23 cellular contexts compared by ENCODE assay signal in genomic region chr10:130902471-130902870, GRCh38.
"Had no signal": no experiment of that assay in that cellular context is flagged by ENCODE, and none has a peak within 500 bp of the region (broad histone marks: within the 10 kb centered on the region; RNA-seq: fewer than 3 reads in every experiment).

No MANE protein-coding gene starts in this region.

- H3K4me1 ChIP-seq: colonic mucosa, esophagus muscularis mucosa, foreskin keratinocyte, gastroesophageal sphincter, heart left ventricle, left lung, lower lobe of right lung had no signal

- H3K27me3 Mint-ChIP-seq: dendritic cell treated with granulocyte-macrophage colony-stimulating factor and Interleukin-4, amounts not matched to agents 40 ng/mL and 50 ng/mL, for 4 days; effector memory CD8-positive, alpha-beta T cell; naive B cell had no signal

- H3K4me2 ChIP-seq: hepatocyte had no signal

- DNase-seq: colonic mucosa; cortex of kidney; effector CD8-positive, alpha-beta T cell; effector memory CD8-positive, alpha-beta T cell; foreskin keratinocyte; heart left ventricle; hypothalamus; immature natural killer cell; left cardiac atrium; left lung; left ventricle myocardium superior; lower lobe of right lung; mesenchymal stem cell; mucosa of descending colon; naive B cell had no signal

- H3K4me3 Mint-ChIP-seq: dendritic cell treated with granulocyte-macrophage colony-stimulating factor and Interleukin-4, amounts not matched to agents 40 ng/mL and 50 ng/mL, for 4 days; effector memory CD8-positive, alpha-beta T cell; immature natural killer cell; mesothelial cell of epicardium; naive B cell had no signal

- ATAC-seq: effector memory CD8-positive, alpha-beta T cell; foreskin keratinocyte; gastroesophageal sphincter; heart left ventricle; left cardiac atrium; left lung; left ventricle myocardium superior; lower lobe of right lung; mucosa of descending colon had no signal

- H3K9me3 ChIP-seq: colonic mucosa, esophagus muscularis mucosa, gastroesophageal sphincter, heart left ventricle, left lung, lower lobe of right lung had no signal

- H3K4me1 Mint-ChIP-seq: immature natural killer cell, mesothelial cell of epicardium, naive B cell had no signal

- H3K4me3 ChIP-seq: colonic mucosa, esophagus muscularis mucosa, gastroesophageal sphincter, heart left ventricle, hepatocyte, left lung, lower lobe of right lung, mucosa of descending colon had no signal

- H3K36me3 Mint-ChIP-seq: immature natural killer cell, mesothelial cell of epicardium, naive B cell had no signal

- H3K27ac Mint-ChIP-seq: dendritic cell treated with granulocyte-macrophage colony-stimulating factor and Interleukin-4, amounts not matched to agents 40 ng/mL and 50 ng/mL, for 4 days; effector memory CD8-positive, alpha-beta T cell; immature natural killer cell; mesothelial cell of epicardium; naive B cell had no signal

- H3K27me3 ChIP-seq: colonic mucosa, foreskin keratinocyte, hepatocyte had no signal

- H3K9me3 Mint-ChIP-seq: dendritic cell treated with granulocyte-macrophage colony-stimulating factor and Interleukin-4, amounts not matched to agents 40 ng/mL and 50 ng/mL, for 4 days; immature natural killer cell; mesothelial cell of epicardium; naive B cell had no signal

- FAIRE-seq: endothelial cell of umbilical vein, frontal cortex, keratinocyte had no signal

- H3K27ac ChIP-seq: colonic mucosa, esophagus muscularis mucosa, foreskin keratinocyte, gastroesophageal sphincter, heart left ventricle, hepatocyte, left lung, lower lobe of right lung had no signal

- H3K36me3 ChIP-seq: colonic mucosa, esophagus muscularis mucosa, gastroesophageal sphincter, heart left ventricle, left lung, lower lobe of right lung had no signal
